ENCODE assay signal across 8 cellular contexts in the genomic region with DNA sequence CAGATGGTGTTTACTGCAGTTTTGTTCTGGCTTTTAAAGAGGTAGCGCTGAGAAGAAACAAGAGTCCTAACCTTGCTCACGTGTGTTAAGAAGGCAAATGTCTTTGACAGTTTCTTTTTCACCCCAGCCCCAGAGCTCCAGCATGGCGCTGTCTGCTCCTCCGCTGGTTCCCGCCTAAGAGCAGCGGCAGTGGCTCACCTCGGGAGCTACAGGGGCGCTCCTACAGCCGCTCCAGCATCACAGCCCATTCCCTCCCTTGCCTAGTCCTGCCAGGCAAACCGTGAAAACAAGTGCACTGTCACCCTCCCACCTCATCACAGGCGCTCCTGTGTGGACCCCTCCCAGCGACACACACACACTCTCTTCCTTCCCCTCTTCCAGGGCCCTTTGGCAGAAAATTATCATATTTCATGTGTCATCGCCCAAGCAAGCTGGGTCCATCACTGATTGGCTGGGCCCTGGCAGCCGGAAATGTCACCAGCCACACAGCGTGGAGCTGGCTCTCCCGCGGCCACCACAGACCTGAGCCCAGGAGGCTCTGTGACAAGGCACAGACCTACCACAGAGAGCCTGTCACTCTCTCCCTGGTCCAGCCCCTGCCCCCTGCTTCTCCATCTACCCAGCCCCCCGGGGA. TPM values are rescaled to one million over a fixed set of nuclear protein-coding genes. Genes with fewer than 3 reads are reported as not detected.
DNase-seq lines count a peak whose midpoint lies in the region; ATAC-seq and TF ChIP-seq lines count a peak whose summit lies in the region.

No MANE protein-coding gene starts in this region.

- H2AFZ ChIP-seq in DND-41 (ENCODE audit: low read depth, low read length) = peak overlapping the region; percentile 65

- H3K36me3 ChIP-seq in DND-41 (ENCODE audit: insufficient read depth, low read length) = peaks cover 7% of the 10 kb centered on the region; the same call in 1 of the 2 replicates
- H3K36me3 ChIP-seq in H7 (replicated peaks; ENCODE audit: control insufficient read depth, insufficient read depth, low read length) = no peaks in the 10 kb centered on the region
- H3K36me3 ChIP-seq in gastroesophageal sphincter = no peaks in the 10 kb centered on the region
- H3K36me3 ChIP-seq in aorta (ENCODE audit: control insufficient read depth in 1 of 2, insufficient read depth in 2 of 2, low read length in 1 of 2) = no peaks in the 10 kb centered on the region

- WGBS in gastroesophageal sphincter (ENCODE audit: low coverage in 1 of 2), 2 donors = 47 to 58% methylated on average over 7 to 8 of the region's 18 CpGs
- 45 to 51% methylated on average over 18 of the region's 18 CpGs for WGBS in aorta, 2 donors

- peak overlapping the region; percentile 85 for H3K9ac ChIP-seq in DND-41 (ENCODE audit: low read depth, low read length)

- H3K4me3 ChIP-seq in DND-41 (ENCODE audit: low read depth in 1 of 2, low read length in 2 of 2) = peak overlapping the region; percentile 64 to 76; a peak in 3 of 4 replicates
- H3K4me3 ChIP-seq in H7 (ENCODE audit: insufficient read depth, low read depth, low read length) = peak overlapping the region; percentile 27
- peak overlapping the region in 1 of 2 donors; percentile 12 for H3K4me3 ChIP-seq in gastroesophageal sphincter
- H3K4me3 ChIP-seq in aorta (ENCODE audit: low read length in 2 of 2) = no peak overlapping the region

- 0 out of 2 replicates have a peak, but pooled peaks cover 8% of the 10 kb centered on the region for H4K20me1 ChIP-seq in DND-41 (ENCODE audit: insufficient read depth, low read length)

- H3K9me3 ChIP-seq in DND-41 (ENCODE audit: insufficient read depth, low read length, severe bottlenecking) (no peaks in the 10 kb centered on the region), gastroesophageal sphincter (peaks cover 0 to 5% (median 0%) of the 10 kb centered on the region in 3 donors), aorta (ENCODE audit: control insufficient read depth, low read length) (peaks cover 1% of the 10 kb centered on the region)

- H3K4me2 ChIP-seq in DND-41 (ENCODE audit: insufficient read depth, low read length) = peak overlapping the region; percentile 98

- no peak for TF ChIP-seq EP300 in gastroesophageal sphincter (IDR thresholded peaks at IDR 0.05)

- H3K4me1 ChIP-seq in DND-41 (ENCODE audit: insufficient read depth, low read length) = peaks cover 40% of the 10 kb centered on the region
- H3K4me1 ChIP-seq in gastroesophageal sphincter = peaks cover 3 to 46% (median 3%) of the 10 kb centered on the region in 3 donors
- no peaks in the 10 kb centered on the region for H3K4me1 ChIP-seq in aorta (ENCODE audit: control insufficient read depth in 1 of 2, insufficient read depth in 2 of 2, low read length in 2 of 2)

- ATAC-seq in DND-41 (ENCODE audit: insufficient read depth, low read depth) (peak; percentile 83), gastroesophageal sphincter (peak; percentile 53), aorta (ENCODE audit: low FRiP score) (peak; percentile 55), HG02642 (IDR thresholded peaks at IDR 0.05; ENCODE audit: poor library complexity, unreplicated experiment) (no peak)

- peaks cover 82% of the 10 kb centered on the region for H3K79me2 ChIP-seq in DND-41 (ENCODE audit: insufficient read depth, low read length)

- DNase-seq in DND-41 = peak; percentile 95
- peak; percentile 63 for DNase-seq in H7
- peak; percentile 91 for DNase-seq in NCI-H2227 (lab: John Stamatoyannopoulos, UW; ENCODE audit: unreplicated experiment)
- peak; percentile 51 to 68 for DNase-seq in activated CD8-positive, alpha-beta memory T cell treated with anti-CD3 and anti-CD28 coated beads for 4 hours (ENCODE audit: low read depth in 2 of 2)
- DNase-seq in posterior cingulate gyrus = peak; percentile 21 to 96 (median 76)
- DNase-seq in aorta = peak in 1 of 2 donors; percentile 65

- TF ChIP-seq CTCF in DND-41 (IDR thresholded peaks at IDR 0.05; ENCODE audit: borderline replicate concordance, extremely low read depth, low read length, poor library complexity, severe bottlenecking) = peak; percentile 29
- TF ChIP-seq CTCF in gastroesophageal sphincter (IDR thresholded peaks at IDR 0.05) = no peak

- H3K27ac ChIP-seq in DND-41 (ENCODE audit: low read length) (peak overlapping the region; percentile 98), gastroesophageal sphincter (no peak overlapping the region), aorta (ENCODE audit: low read depth in 1 of 2, low read length in 2 of 2) (no peak overlapping the region)

- intact Hi-C loops in posterior cingulate gyrus (cut with DNase I) (loop anchor here (10.0 kb wide), 1 partner anchor 115 kb away; no protein-coding TSS in a partner anchor), aorta (cut with DNase I) (no loop called here)

- H3K27me3 ChIP-seq in DND-41 (ENCODE audit: insufficient read depth, low read length, poor library complexity) = no peaks in the 10 kb centered on the region
- H3K27me3 ChIP-seq in H7 (ENCODE audit: control insufficient read depth, insufficient read depth, low read length) = peaks cover 24% of the 10 kb centered on the region
- H3K27me3 ChIP-seq in gastroesophageal sphincter = no peaks in the 10 kb centered on the region
- no peaks in the 10 kb centered on the region for H3K27me3 ChIP-seq in aorta (ENCODE audit: control insufficient read depth in 1 of 2, insufficient read depth in 2 of 2, low read length in 1 of 2)

- TF ChIP-seq POLR2A in gastroesophageal sphincter (IDR thresholded peaks at IDR 0.05) = no peak

RNA-seq across cellular contexts. Expression of a gene that starts 1.2 kb away (rescaled TPM):
- 1.8 and 1.9 TPM in 2 replicates for total RNA-seq in H7 (2014; rRNA removed; shearing (Covaris generic))
- 1 to 10 TPM; 1.9 to 3.8 (median 2.8) TPM for total RNA-seq in gastroesophageal sphincter
- 1 to 10 TPM; 5.2 to 6.3 TPM for total RNA-seq in aorta
- 1 to 10 TPM; 1.6 to 2.8 TPM for polyA plus RNA-seq in aorta

Comparison
In these comparisons a context has a peak if more than half of its experiments do, and no peak if none do; other contexts are left out.
1. H3K4me3 ChIP-seq: peak in DND-41 (2 of 2) and H7 (single experiment); none in aorta (0 of 2).